In genomic region chr7:107170051-107170661, GRCh38 we compare ENCODE assay signal across 8 cellular contexts. TPM values are rescaled to one million over a fixed set of nuclear protein-coding genes. Genes with fewer than 3 reads are reported as not detected.
A peak's percentile ranks its signal among the peaks of the same experiment; 100 is the strongest.
DNase-seq lines count a peak whose midpoint lies in the region; TF ChIP-seq lines count a peak whose summit lies in the region.

No MANE protein-coding gene starts in this region.

- H3K4me1 ChIP-seq in sigmoid colon = peaks cover 0 to 57% (median 44%) of the 10 kb centered on the region in 4 donors

- H3K9me3 ChIP-seq in SU-DHL-6 (ENCODE audit: insufficient read depth, low read length) = no peaks in the 10 kb centered on the region
- H3K9me3 ChIP-seq in sigmoid colon = no peaks in the 10 kb centered on the region

- peak overlapping the region; percentile 62 for H3K27ac ChIP-seq in SU-DHL-6 (ENCODE audit: low read depth, low read length)
- peak overlapping the region; percentile 94 to 100 (median 96) for H3K27ac ChIP-seq in sigmoid colon

- intact Hi-C loops in sigmoid colon (cut with DNase I) = no loop called here

- peak overlapping the region; percentile 73 for H3K4me2 ChIP-seq in SU-DHL-6 (ENCODE audit: low read depth, low read length, poor library complexity, severe bottlenecking)

- H3K36me3 ChIP-seq in SU-DHL-6 (ENCODE audit: low read length) (no peaks in the 10 kb centered on the region), sigmoid colon (no peaks in the 10 kb centered on the region)

- H3K9ac ChIP-seq in SU-DHL-6 (ENCODE audit: low read length) = peak overlapping the region; percentile 57

- TF ChIP-seq EP300 in sigmoid colon (IDR thresholded peaks at IDR 0.05) = no peak

- H3K27me3 ChIP-seq in SU-DHL-6 (ENCODE audit: low read length) = no peaks in the 10 kb centered on the region
- no peaks in the 10 kb centered on the region for H3K27me3 ChIP-seq in sigmoid colon

- H3K79me2 ChIP-seq in SU-DHL-6 (ENCODE audit: insufficient read depth, low read length) = peaks cover 23% of the 10 kb centered on the region

- WGBS in sigmoid colon, 2 donors = 1% methylated on average over 10 of the region's 10 CpGs

- H3K9me2 ChIP-seq in SU-DHL-6 (replicated peaks; ENCODE audit: insufficient read depth, low read length) = no peaks in the 10 kb centered on the region

- no peak for TF ChIP-seq POLR2A in sigmoid colon (IDR thresholded peaks at IDR 0.05)

- in situ Hi-C loops in GM13977 (cut with MboI; ENCODE audit: low pct_unique_long_range_greater_than_20kb, low sequenced_read_pairs, unreplicated experiment) = no loop called here

- no peaks in the 10 kb centered on the region for H4K20me1 ChIP-seq in SU-DHL-6 (ENCODE audit: low read depth, low read length)

- H3F3A ChIP-seq in SU-DHL-6 (ENCODE audit: insufficient read depth) = peaks cover 19% of the 10 kb centered on the region

- H3K4me3 ChIP-seq in SU-DHL-6 (ENCODE audit: insufficient read depth, low read length, poor library complexity, severe bottlenecking) (peak overlapping the region; percentile 74), fibroblast of the aortic adventitia (ENCODE audit: low read depth, low read length) (peak overlapping the region; percentile 73), sigmoid colon (peak overlapping the region; percentile 89 to 99 (median 95))

- TF ChIP-seq CTCF in GM13977 (IDR thresholded peaks at IDR 0.05; ENCODE audit: extremely low read depth, insufficient read depth, missing control alignments) (no peak), SU-DHL-6 (IDR thresholded peaks at IDR 0.05; ENCODE audit: insufficient read depth, low read length, poor library complexity, severe bottlenecking) (no peak), fibroblast of the aortic adventitia (IDR thresholded peaks at IDR 0.05; ENCODE audit: insufficient read depth, low read length) (no peak), sigmoid colon (IDR thresholded peaks at IDR 0.05) (no peak)

- peak overlapping the region; percentile 82 for H2AFZ ChIP-seq in SU-DHL-6 (ENCODE audit: low read depth, low read length, severe bottlenecking)

- DNase-seq in GM13977 (ENCODE audit: low spot score) = peak; percentile 19
- DNase-seq in fibroblast of the aortic adventitia (ENCODE audit: low read depth) = no peak
- no peak for DNase-seq in sigmoid colon
- DNase-seq in DMS153 (lab: John Stamatoyannopoulos, UW) = no peak
- DNase-seq in inferior parietal cortex (ENCODE audit: extremely low spot score) = no peak
- DNase-seq in amygdala (lab: John Stamatoyannopoulos, UW) = no peak
- DNase-seq in activated CD4-positive, alpha-beta T cell treated with anti-CD3 and anti-CD28 coated beads, Interleukin-2, amount 50 U/mL, for 4 hours = no peak

RNA-seq across cellular contexts. Expression of gene HBP1, which starts 1.4 kb away (rescaled TPM):
- 90.9 and 106 TPM in 2 replicates for total RNA-seq in fibroblast of the aortic adventitia (ENCODE audit: low replicate concordance)
- total RNA-seq in sigmoid colon = 100 to 1,000 TPM; 104 to 172 (median 119) TPM
- polyA plus RNA-seq in sigmoid colon = 10 to 100 TPM; 34.2 to 89.5 (median 43.2) TPM
